22 cellular contexts compared by ENCODE assay signal in genomic region chr6:121633309-121633708, GRCh38.
DNase-seq lines count a peak whose midpoint lies in the region; FAIRE-seq and TF ChIP-seq lines count a peak whose summit lies in the region.
"Had no signal": no experiment of that assay in that cellular context is flagged by ENCODE, and none has a peak within 500 bp of the region (broad histone marks: within the 10 kb centered on the region; RNA-seq: fewer than 3 reads in every experiment).

No MANE protein-coding gene starts in this region.

- in situ Hi-C loops in Caki2 (cut with HindIII; ENCODE audit: low pct_unique_long_range_greater_than_20kb, low sequenced_read_pairs), result no loop called here

- intact Hi-C loops in lower leg skin (cut with DNase I; ENCODE audit: low total_unique reads), result no loop called here

- TF ChIP-seq POLR2A in lower leg skin (IDR thresholded peaks at IDR 0.05), result no peak

- DNase-seq in Caki2 (ENCODE audit: low read depth) (peak; percentile 6), OCI-M1 (lab: John Stamatoyannopoulos, UW) (peak; percentile 24), lower leg skin (ENCODE audit: low spot score in 2 of 2) (no peak), frontal cortex (ENCODE audit: low spot score in 2 of 2) (no peak)
- DNase-seq: AML-193; Caco-2; CD4-positive, alpha-beta T cell; CD8-positive, alpha-beta T cell; DMS 273 treated with DMSO at 0.1 percent for 48 hours; DMS153; DMS53; DMS79; DND-41; EL; GDM1 had no signal

- TF ChIP-seq CTCF in lower leg skin (IDR thresholded peaks at IDR 0.05), result no peak

- no peak overlapping the region for H3K4me3 ChIP-seq in lower leg skin (ENCODE audit: low read depth, poor library complexity, severe bottlenecking)
- H3K4me3 ChIP-seq: A549; BLaER1 treated with 17β-estradiol and CSF1 and Interleukin-3, amounts not matched to agents 10 nM and 100 nM; GM12878 had no signal

- FAIRE-seq in endometrium (lab: Jason Lieb, UNC) (peak; percentile 33), frontal cortex (lab: Jason Lieb, UNC) (no peak)
- FAIRE-seq: A549, GM12878, GM12892, GM18507, GM19239 had no signal

Comparison
In these comparisons a context has a peak if more than half of its experiments do, and no peak if none do; other contexts are left out.
1. DNase-seq: peak in Caki2 (single experiment) and OCI-M1 (single experiment); none in lower leg skin (0 of 2) and frontal cortex (0 of 2).